ENCODE assay signal across 31 cellular contexts in genomic region chr4:44704673-44705072, GRCh38. TPM values are rescaled to one million over a fixed set of nuclear protein-coding genes. Genes with fewer than 3 reads are reported as not detected.
"Had no signal": no experiment of that assay in that cellular context is flagged by ENCODE, and none has a peak within 500 bp of the region (broad histone marks: within the 10 kb centered on the region; RNA-seq: fewer than 3 reads in every experiment).

No MANE protein-coding gene starts in this region.

- H3K36me3 ChIP-seq: ovary, uterus had no signal

- H2AFZ ChIP-seq: neural progenitor cell, parathyroid adenoma had no signal

- H3K4me2 ChIP-seq: neural progenitor cell, smooth muscle cell had no signal

- H3K27ac ChIP-seq: neural progenitor cell, ovary, parathyroid adenoma, psoas muscle, skin epidermis, spleen, suprapubic skin, testis, tibial artery, transverse colon, upper lobe of right lung, uterus had no signal

- H3K4me3 ChIP-seq: neural progenitor cell, ovary, psoas muscle, skin epidermis, smooth muscle cell, spleen, suprapubic skin, testis, tibial artery, transverse colon, upper lobe of right lung, uterus had no signal

- H3K27me3 ChIP-seq: neural progenitor cell, ovary, spleen, suprapubic skin, testis, tibial artery, transverse colon, upper lobe of right lung, uterus had no signal

- ATAC-seq: natural killer cell; psoas muscle; right cardiac atrium; sciatic nerve; stimulated activated memory B cell treated with anti-CD40 and anti-IgM and Interleukin-4, amounts not matched to agents 10 μg/mL and 1 μg/mL and 100 μg/mL, for 72 hours; stimulated activated naive CD8-positive, alpha-beta T cell treated with anti-CD3 and anti-CD28 coated beads, Interleukin-15, amount 100 ng/mL, for 72 hours; stimulated activated naive CD8-positive, alpha-beta T cell treated with anti-CD3 and anti-CD28 coated beads, Interleukin-15, Interleukin-2, amounts not matched to agents 100 U/mL and 50 U/mL, for 24 hours; upper lobe of right lung had no signal

- H3K9ac ChIP-seq: neural progenitor cell, parathyroid adenoma had no signal

- H3K79me2 ChIP-seq: parathyroid adenoma had no signal

- H3K4me1 ChIP-seq: neural progenitor cell, parathyroid adenoma, psoas muscle, spleen, suprapubic skin, testis, tibial artery, transverse colon, upper lobe of right lung, uterus had no signal

- DNase-seq: natural killer cell; occipital lobe; ovary; posterior cingulate gyrus; psoas muscle; right cardiac atrium; spleen; stimulated activated CD4-positive, alpha-beta T cell treated with anti-CD3 and anti-CD28 coated beads, Interleukin-12 subunit alpha, Interleukin-12 subunit beta, amount 100 ng/mL, for 4 hours; stimulated activated CD4-positive, alpha-beta T cell treated with anti-CD3 and anti-CD28 coated beads, Interleukin-1b, Interleukin-23, amount 100 ng/mL, for 48 hours; stimulated activated CD4-positive, alpha-beta T cell treated with anti-CD3 and anti-CD28 coated beads, Interleukin-4, amount 100 ng/mL, for 1 hour; stimulated activated CD4-positive, alpha-beta T cell treated with anti-CD3 and anti-CD28 coated beads, Interleukin-4, amount 100 ng/mL, for 4 hours; stimulated activated CD8-positive, alpha-beta memory T cell treated with anti-CD3 and anti-CD28 coated beads, Interleukin-4, amount 100 ng/mL, for 48 hours; stimulated activated naive CD4-positive, alpha-beta T cell; stimulated activated naive CD8-positive, alpha-beta T cell treated with anti-CD3 and anti-CD28 coated beads, Interleukin-15, amount 100 ng/mL, for 72 hours; stimulated activated naive CD8-positive, alpha-beta T cell treated with anti-CD3 and anti-CD28 coated beads, Interleukin-15, Interleukin-2, amounts not matched to agents 100 U/mL and 50 U/mL, for 24 hours; substantia nigra; testis; tibial artery; transverse colon; upper lobe of right lung; uterus had no signal

- H3K9me3 ChIP-seq: ovary, psoas muscle, spleen, suprapubic skin, testis, tibial artery, transverse colon, upper lobe of right lung, uterus had no signal

RNA-seq across cellular contexts. Expression of gene YIPF7, which starts 53.2 kb away (rescaled TPM):
- total RNA-seq: osteoblast, renal cortical epithelial cell, smooth muscle cell, spleen, suprapubic skin, testis, transverse colon, upper lobe of right lung, urinary bladder had no signal
- polyA plus RNA-seq: smooth muscle cell had no signal
